In the genomic region with DNA sequence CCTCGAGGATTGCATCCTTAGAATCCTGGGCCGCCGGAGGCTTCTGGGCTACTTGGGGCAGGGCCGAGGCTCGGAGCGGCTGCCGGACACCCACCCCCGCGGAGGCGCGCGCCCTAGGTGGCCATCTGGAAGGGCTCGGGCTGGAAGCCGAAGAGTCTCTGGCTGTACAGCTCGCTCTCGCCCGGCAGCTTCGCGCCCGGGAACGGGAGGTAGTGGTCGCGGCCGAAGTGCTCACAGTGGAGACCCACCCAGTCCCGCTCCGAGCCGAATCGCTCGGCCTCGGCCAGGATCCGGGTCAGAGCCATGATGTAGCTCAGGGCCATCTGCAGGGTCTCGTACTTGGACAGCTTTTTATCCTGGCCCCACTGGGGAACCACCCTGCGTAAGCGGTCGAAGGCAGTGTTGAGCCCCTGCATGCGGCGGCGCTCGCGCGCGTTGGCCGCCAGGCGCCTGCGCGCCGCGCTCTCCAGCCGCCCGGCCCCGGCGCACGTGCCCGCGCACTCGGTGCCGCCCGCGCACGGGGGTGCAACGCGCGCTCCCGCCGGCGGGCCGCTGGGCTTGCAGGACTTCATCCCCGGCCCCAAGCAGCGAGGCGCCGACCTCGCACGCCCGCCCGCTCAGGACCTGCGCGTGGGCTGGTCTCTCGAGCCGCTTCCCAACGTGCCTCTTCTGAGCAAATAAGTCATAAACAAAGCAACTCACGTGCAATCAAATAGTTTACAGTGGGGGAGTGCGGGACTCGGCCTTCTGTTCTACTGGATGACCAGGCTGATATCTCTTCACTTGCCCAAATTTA, we compare ENCODE assay signal across 8 cellular contexts. TPM values are rescaled to one million over a fixed set of nuclear protein-coding genes. Genes with fewer than 3 reads are reported as not detected.
A peak's percentile ranks its signal among the peaks of the same experiment; 100 is the strongest.
DNase-seq lines count a peak whose midpoint lies in the region; ATAC-seq and TF ChIP-seq lines count a peak whose summit lies in the region.

No MANE protein-coding gene starts in this region.

- H3K27ac Mint-ChIP-seq in Calu3 (ENCODE audit: unreplicated experiment) (no peak overlapping the region), osteocyte (ENCODE audit: unreplicated experiment) (peak overlapping the region; percentile 77)
- no peak overlapping the region for H3K27ac Mint-ChIP-seq in activated naive CD8-positive, alpha-beta T cell treated with anti-CD3 and anti-CD28 coated beads, Interleukin-2, amount 10 ng/mL, durations not matched to agents 7 days and 5 days

- 0 to 2% (median 1%) methylated on average over 28 to 83 of the region's 83 CpGs for WGBS in heart left ventricle, 4 donors

- H3K4me3 ChIP-seq in heart left ventricle, result peak overlapping the region; percentile 25 to 77 (median 66)
- peak overlapping the region; percentile 58 to 71 for H3K4me3 ChIP-seq in uterus

- H3K36me3 ChIP-seq in heart left ventricle (no peaks in the 10 kb centered on the region), uterus (no peaks in the 10 kb centered on the region)

- CTCF ChIA-PET in Calu3 (lab: Charles Lee), result interaction anchor here (0.6 to 1.7 kb wide), 6 partner anchors 10 to 1235 kb away, joined by 3 to 6 read pairs (median 3); a partner anchor contains a TSS

- DNase-seq in Calu3 (peak; percentile 81), NOMO-1 treated with dmso at 0.1 percent for 144 hours (lab: John Stamatoyannopoulos, UW; ENCODE audit: unreplicated experiment) (peak; percentile 20), heart left ventricle (peak; percentile 56 to 79 (median 65)), osteocyte (ENCODE audit: extremely low spot score, unreplicated experiment) (peak; percentile 89), uterus (peak; percentile 62 to 71)
- DNase-seq in activated naive CD8-positive, alpha-beta T cell treated with anti-CD3 and anti-CD28 coated beads, Interleukin-2, amount 10 ng/mL, durations not matched to agents 7 days and 5 days, result peak; percentile 69

- POLR2A ChIA-PET in activated naive CD8-positive, alpha-beta T cell treated with anti-CD3 and anti-CD28 coated beads, Interleukin-2, amount 10 ng/mL, durations not matched to agents 7 days and 5 days (lab: Charles Lee), result interaction anchor here (1.0 kb wide), 1 partner anchor 100 kb away, joined by 4 read pairs; a partner anchor contains a TSS

- H3K4me1 ChIP-seq in heart left ventricle, result peaks cover 0 to 13% (median 7%) of the 10 kb centered on the region in 12 donors
- peaks cover 0 to 4% of the 10 kb centered on the region in 2 donors for H3K4me1 ChIP-seq in uterus

- ATAC-seq in GM19463 (IDR thresholded peaks at IDR 0.05; ENCODE audit: unreplicated experiment) (peak; percentile 92), HG03565 (IDR thresholded peaks at IDR 0.05; ENCODE audit: unreplicated experiment) (peak; percentile 83), heart left ventricle (peak; percentile 77 to 98 (median 96))
- ATAC-seq in activated naive CD8-positive, alpha-beta T cell treated with anti-CD3 and anti-CD28 coated beads, Interleukin-2, amount 10 ng/mL, durations not matched to agents 7 days and 5 days (ENCODE audit: low read depth), result peak; percentile 88

- H3K27me3 Mint-ChIP-seq in Calu3 (ENCODE audit: unreplicated experiment), result peaks cover 49% of the 10 kb centered on the region
- H3K27me3 Mint-ChIP-seq in activated naive CD8-positive, alpha-beta T cell treated with anti-CD3 and anti-CD28 coated beads, Interleukin-2, amount 10 ng/mL, durations not matched to agents 7 days and 5 days, result peaks cover 48% of the 10 kb centered on the region
- peaks cover 36% of the 10 kb centered on the region for H3K27me3 Mint-ChIP-seq in osteocyte (ENCODE audit: unreplicated experiment)

- no TSS peak for BruUV-seq in Calu3 (replicated peaks; lab: Mats Ljungman, UMichigan)

- no peak for TF ChIP-seq POLR2A in heart left ventricle (IDR thresholded peaks at IDR 0.05)
- no peak for TF ChIP-seq POLR2A in uterus (IDR thresholded peaks at IDR 0.05)

- H3K27me3 ChIP-seq in heart left ventricle, result peaks cover 0 to 27% (median 0%) of the 10 kb centered on the region in 9 donors
- H3K27me3 ChIP-seq in uterus, result no peaks in the 10 kb centered on the region

- TF ChIP-seq CTCF in Calu3 (IDR thresholded peaks at IDR 0.05; ENCODE audit: unreplicated experiment), result no peak
- peak in 7 of 12 donors; percentile 8 to 41 (median 30) for TF ChIP-seq CTCF in heart left ventricle (IDR thresholded peaks at IDR 0.05)
- TF ChIP-seq CTCF in osteocyte (IDR thresholded peaks at IDR 0.05), result peak; percentile 36
- TF ChIP-seq CTCF in uterus (IDR thresholded peaks at IDR 0.05), result peak in 3 of 4 experiments; percentile 33 to 61 (median 38)

- H3K36me3 Mint-ChIP-seq in Calu3 (ENCODE audit: insufficient read depth, unreplicated experiment) (peaks cover 16% of the 10 kb centered on the region), osteocyte (ENCODE audit: unreplicated experiment) (no peaks in the 10 kb centered on the region)
- H3K36me3 Mint-ChIP-seq in activated naive CD8-positive, alpha-beta T cell treated with anti-CD3 and anti-CD28 coated beads, Interleukin-2, amount 10 ng/mL, durations not matched to agents 7 days and 5 days, result no peaks in the 10 kb centered on the region

- H3K9me3 Mint-ChIP-seq in Calu3 (ENCODE audit: low read depth, unreplicated experiment), result no peaks in the 10 kb centered on the region
- no peaks in the 10 kb centered on the region for H3K9me3 Mint-ChIP-seq in activated naive CD8-positive, alpha-beta T cell treated with anti-CD3 and anti-CD28 coated beads, Interleukin-2, amount 10 ng/mL, durations not matched to agents 7 days and 5 days
- H3K9me3 Mint-ChIP-seq in osteocyte (ENCODE audit: unreplicated experiment), result no peaks in the 10 kb centered on the region

- peak overlapping the region in 11 of 12 donors; percentile 17 to 83 (median 65) for H3K27ac ChIP-seq in heart left ventricle
- peak overlapping the region; percentile 88 to 95 for H3K27ac ChIP-seq in uterus

- peaks cover 8% of the 10 kb centered on the region for H3K4me1 Mint-ChIP-seq in Calu3 (ENCODE audit: low read depth, unreplicated experiment)
- peaks cover 6% of the 10 kb centered on the region for H3K4me1 Mint-ChIP-seq in activated naive CD8-positive, alpha-beta T cell treated with anti-CD3 and anti-CD28 coated beads, Interleukin-2, amount 10 ng/mL, durations not matched to agents 7 days and 5 days
- H3K4me1 Mint-ChIP-seq in osteocyte (ENCODE audit: unreplicated experiment), result peaks cover 7% of the 10 kb centered on the region

- intact Hi-C loops in Calu3 (cut with micrococcal nuclease; ENCODE audit: unreplicated experiment) (no loop called here), heart left ventricle (cut with DNase I) (loop anchor here in 2 of 10 donors (5.0 kb wide), 2 partner anchors 66 to 71 kb away; no protein-coding TSS in a partner anchor), uterus (cut with DNase I; ENCODE audit: low total_unique reads) (no loop called here)

- H3K4me3 Mint-ChIP-seq in Calu3 (ENCODE audit: low read depth, unreplicated experiment), result peak overlapping the region; percentile 81
- H3K4me3 Mint-ChIP-seq in activated naive CD8-positive, alpha-beta T cell treated with anti-CD3 and anti-CD28 coated beads, Interleukin-2, amount 10 ng/mL, durations not matched to agents 7 days and 5 days, result peak overlapping the region; percentile 72
- peak overlapping the region; percentile 84 for H3K4me3 Mint-ChIP-seq in osteocyte (ENCODE audit: unreplicated experiment)

- H3K9me3 ChIP-seq in heart left ventricle, result no peaks in the 10 kb centered on the region
- H3K9me3 ChIP-seq in uterus, result no peaks in the 10 kb centered on the region

RNA-seq across cellular contexts. Expression of a gene that starts 0.6 kb away (rescaled TPM):
- total RNA-seq in Calu3 (2022) (not detected in 2 replicates), heart left ventricle (under 1 TPM in 2 of 9 donors, not detected in 7; 0.14 to 0.23 TPM), osteocyte (not detected in 2 replicates), uterus (not detected)
- not detected for total RNA-seq in activated naive CD8-positive, alpha-beta T cell treated with anti-CD3 and anti-CD28 coated beads, Interleukin-2, amount 10 ng/mL, durations not matched to agents 7 days and 5 days
- polyA plus RNA-seq in heart left ventricle, result not detected

Comparison
In these comparisons a context has a peak if more than half of its experiments do, and no peak if none do; other contexts are left out.
1. Peak in every context shown above with its lines: DNase-seq, ATAC-seq, H3K4me3 ChIP-seq and H3K27ac ChIP-seq.
2. DNase-seq: peak in every context shown above with its lines; median percentile 89 in osteocyte; 81 in Calu3; 69 in activated naive CD8-positive, alpha-beta T cell treated with anti-CD3 and anti-CD28 coated beads, Interleukin-2, amount 10 ng/mL, durations not matched to agents 7 days and 5 days; 66 in uterus; 65 in heart left ventricle; 20 in NOMO-1 treated with dmso at 0.1 percent for 144 hours.